8 cellular contexts compared by ENCODE assay signal in the genomic region with DNA sequence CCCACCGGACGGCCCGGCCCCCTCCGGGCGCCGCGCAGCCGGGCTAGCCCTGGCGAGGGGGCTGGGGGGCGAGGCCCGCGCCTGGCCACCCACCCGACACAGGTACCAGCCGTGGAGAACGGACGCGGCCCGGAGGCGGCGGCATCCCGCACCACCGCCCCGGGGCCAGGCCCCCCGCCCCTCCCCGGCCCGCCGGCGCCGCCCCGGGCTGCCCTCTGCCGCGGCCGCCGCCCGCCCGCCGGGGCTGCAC. TPM values are rescaled to one million over a fixed set of nuclear protein-coding genes. Genes with fewer than 3 reads are reported as not detected.
DNase-seq lines count a peak whose midpoint lies in the region; ATAC-seq and TF ChIP-seq lines count a peak whose summit lies in the region.

No MANE protein-coding gene starts in this region.

- H3K27ac Mint-ChIP-seq in activated naive CD8-positive, alpha-beta T cell treated with anti-CD3 and anti-CD28 coated beads, Interleukin-2, amount 50 U/mL, for 24 hours: no peak overlapping the region

- H3K36me3 Mint-ChIP-seq in activated naive CD8-positive, alpha-beta T cell treated with anti-CD3 and anti-CD28 coated beads, Interleukin-2, amount 50 U/mL, for 24 hours (ENCODE audit: low read depth): peaks cover 24% of the 10 kb centered on the region

- no peak for TF ChIP-seq CTCF in GM12875 (IDR thresholded peaks at IDR 0.05; ENCODE audit: borderline replicate concordance, insufficient read depth, low read depth, low read length)

- no peaks in the 10 kb centered on the region for H3K9me3 Mint-ChIP-seq in activated naive CD8-positive, alpha-beta T cell treated with anti-CD3 and anti-CD28 coated beads, Interleukin-2, amount 50 U/mL, for 24 hours

- peaks cover 6% of the 10 kb centered on the region for H3K36me3 ChIP-seq in mesodermal cell (ENCODE audit: control insufficient read depth, insufficient read depth, low read length)

- WGBS in mesodermal cell (ENCODE audit: insufficient coverage in 2 of 2), 2 experiments: 1% methylated on average over 23 to 36 of the region's 37 CpGs

- peaks cover 66% of the 10 kb centered on the region for H3K4me1 Mint-ChIP-seq in activated naive CD8-positive, alpha-beta T cell treated with anti-CD3 and anti-CD28 coated beads, Interleukin-2, amount 50 U/mL, for 24 hours

- H3K4me1 ChIP-seq in mesodermal cell (ENCODE audit: control insufficient read depth, insufficient read depth, low read length, poor library complexity, severe bottlenecking): peaks cover 12% of the 10 kb centered on the region

- DNase-seq in activated naive CD8-positive, alpha-beta T cell treated with anti-CD3 and anti-CD28 coated beads, Interleukin-2, amount 50 U/mL, for 24 hours: no peak
- DNase-seq in NCI-H146 treated with DMSO at 0.1 percent for 48 hours (lab: John Stamatoyannopoulos, UW; ENCODE audit: unreplicated experiment) (no peak), UCSD-AML1 (lab: John Stamatoyannopoulos, UW; ENCODE audit: unreplicated experiment) (no peak), kidney glomerular epithelial cell (lab: John Stamatoyannopoulos, UW) (no peak), NCI-H1694 treated with DMSO at 0.1 percent for 48 hours (lab: John Stamatoyannopoulos, UW) (no peak)

- peak overlapping the region; percentile 95 for H3K27ac ChIP-seq in mesodermal cell (ENCODE audit: low read depth, low read length, severe bottlenecking)

- H3K27me3 Mint-ChIP-seq in activated naive CD8-positive, alpha-beta T cell treated with anti-CD3 and anti-CD28 coated beads, Interleukin-2, amount 50 U/mL, for 24 hours: no peaks in the 10 kb centered on the region

- H3K4me3 Mint-ChIP-seq in activated naive CD8-positive, alpha-beta T cell treated with anti-CD3 and anti-CD28 coated beads, Interleukin-2, amount 50 U/mL, for 24 hours: peak overlapping the region; percentile 93

- no peaks in the 10 kb centered on the region for H3K9me3 ChIP-seq in mesodermal cell (ENCODE audit: control insufficient read depth, low read length)

- H3K4me3 ChIP-seq in GM12875 (ENCODE audit: low read depth, low read length) (peak overlapping the region; percentile 75), mesodermal cell (ENCODE audit: extremely low read depth, insufficient read depth, low read length, poor library complexity, severe bottlenecking) (peak overlapping the region; percentile 73)

- peak; percentile 24 for ATAC-seq in HG02798 (IDR thresholded peaks at IDR 0.05; ENCODE audit: poor library complexity, unreplicated experiment)
- peak; percentile 16 for ATAC-seq in activated naive CD8-positive, alpha-beta T cell treated with anti-CD3 and anti-CD28 coated beads, Interleukin-2, amount 50 U/mL, for 24 hours

RNA-seq across cellular contexts. Expression of a gene that starts 0.4 kb away (rescaled TPM):
- polyA plus RNA-seq in mesodermal cell (2013, experiment 1 of 2): 23.1 TPM
- polyA plus RNA-seq in mesodermal cell (2013, experiment 2 of 2): 26.0 TPM
